In genomic region chr2:11248-11941, GRCh38 we compare ENCODE assay signal across 1 cellular context.
TF ChIP-seq lines count a peak whose summit lies in the region.

No MANE protein-coding gene starts in this region.

TF ChIP-seq in endothelial cell of umbilical vein, 7 proteins besides CTCF, POLR2A, EP300 and RAD21 (continued from another document):
- no peak for TF ChIP-seq FOS (IDR thresholded peaks at IDR 0.05; ENCODE audit: borderline replicate concordance, insufficient read depth, low read length)
- TF ChIP-seq, protein P1, sequence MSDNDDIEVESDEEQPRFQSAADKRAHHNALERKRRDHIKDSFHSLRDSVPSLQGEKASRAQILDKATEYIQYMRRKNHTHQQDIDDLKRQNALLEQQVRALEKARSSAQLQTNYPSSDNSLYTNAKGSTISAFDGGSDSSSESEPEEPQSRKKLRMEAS (IDR thresholded peaks at IDR 0.05; ENCODE audit: insufficient read depth, insufficient read length), result no peak
- TF ChIP-seq MYC (IDR thresholded peaks at IDR 0.05; ENCODE audit: low read depth, low read length), result no peak
- no peak for TF ChIP-seq GATA2 (IDR thresholded peaks at IDR 0.05; ENCODE audit: insufficient read depth, insufficient read length, low read depth, low read length)
- no peak for TF ChIP-seq EZH2 (IDR thresholded peaks at IDR 0.05; ENCODE audit: borderline replicate concordance, low read depth, low read length, severe bottlenecking)
- no peak for TF ChIP-seq JUN (IDR thresholded peaks at IDR 0.05; ENCODE audit: borderline replicate concordance, insufficient read depth, insufficient read length, low read depth)
